In genomic region chr1:197924516-197925123, GRCh38 we compare ENCODE assay signal across 9 cellular contexts. TPM values are rescaled to one million over a fixed set of nuclear protein-coding genes. Genes with fewer than 3 reads are reported as not detected.
A peak's percentile ranks its signal among the peaks of the same experiment; 100 is the strongest.
DNase-seq lines count a peak whose midpoint lies in the region; ATAC-seq and TF ChIP-seq lines count a peak whose summit lies in the region.
"Had no signal": no experiment of that assay in that cellular context is flagged by ENCODE, and none has a peak within 500 bp of the region (broad histone marks: within the 10 kb centered on the region; RNA-seq: fewer than 3 reads in every experiment).

No MANE protein-coding gene starts in this region.

- no peak overlapping the region for H4K8ac ChIP-seq in H9 (replicated peaks; ENCODE audit: insufficient read length, low read depth, low read length)

- H3K4ac ChIP-seq in H9 (ENCODE audit: low read depth, low read length), result no peak overlapping the region

- H2AK5ac ChIP-seq in H9 (ENCODE audit: insufficient read length, low read length), result no peak overlapping the region

- no peak overlapping the region for H2BK5ac ChIP-seq in H9 (ENCODE audit: insufficient read length, low read length)

- no peak overlapping the region for H3K56ac ChIP-seq in H9 (ENCODE audit: insufficient read length, low read depth, low read length)

- H3K4me1 Mint-ChIP-seq in activated T-cell treated with anti-CD3 and anti-CD28 coated beads, Interleukin-2, amount 50 U/mL, for 72 hours (ENCODE audit: low read depth), result peaks cover 33% of the 10 kb centered on the region
- peaks cover 29 to 36% of the 10 kb centered on the region in 2 experiments for H3K4me1 Mint-ChIP-seq in H9

- H2BK120ac ChIP-seq in H9 (ENCODE audit: low read depth, low read length, poor library complexity, severe bottlenecking), result no peak overlapping the region

- peaks cover 11% of the 10 kb centered on the region for H3K23me2 ChIP-seq in H9 (ENCODE audit: insufficient read length, low read depth, low read length, poor library complexity, severe bottlenecking)

- H3K27me3 ChIP-seq in H9 (ENCODE audit: insufficient read depth, low read length), result peaks cover 28% of the 10 kb centered on the region

- DNase-seq in activated T-cell treated with anti-CD3 and anti-CD28 coated beads, Interleukin-2, amount 50 U/mL, for 72 hours, result no peak
- DNase-seq in activated T-cell treated with anti-CD3 and anti-CD28 coated beads, Interleukin-2, amount 50 U/mL, for 1 hour, result no peak
- DNase-seq in H9 (no peak), LNCaP clone FGC (ENCODE audit: low read depth) (no peak), SKM-1 treated with dmso at 0.1 percent for 144 hours (lab: John Stamatoyannopoulos, UW; ENCODE audit: unreplicated experiment) (peak; percentile 83), fibroblast of the aortic adventitia (ENCODE audit: low read depth) (peak; percentile 57), retina (peak; percentile 32)

- no peak overlapping the region for H3K9ac ChIP-seq in H9 (ENCODE audit: extremely low read depth, insufficient read length, low read length)

- H3K4me3 ChIP-seq in LNCaP clone FGC (ENCODE audit: low read depth, low read length) (no peak overlapping the region), fibroblast of the aortic adventitia (ENCODE audit: low read depth, low read length) (no peak overlapping the region)

- H3K23ac ChIP-seq in H9 (ENCODE audit: insufficient read length, low read depth, low read length), result no peak overlapping the region

- H2BK12ac ChIP-seq in H9 (ENCODE audit: insufficient read length, low read depth, low read length), result no peak overlapping the region

- H3K27me3 Mint-ChIP-seq in activated T-cell treated with anti-CD3 and anti-CD28 coated beads, Interleukin-2, amount 50 U/mL, for 72 hours (ENCODE audit: low read depth), result peaks cover 87% of the 10 kb centered on the region
- H3K27me3 Mint-ChIP-seq in H9 (ENCODE audit: low read depth), result peaks cover 82% of the 10 kb centered on the region

- H3K18ac ChIP-seq in H9 (ENCODE audit: insufficient read length, low read depth, low read length), result no peak overlapping the region

- H3K4me2 ChIP-seq in H9 (ENCODE audit: insufficient read depth, insufficient read length, low read length), result no peak overlapping the region

- TF ChIP-seq CTCF in H9 (conservative IDR thresholded peaks at IDR 0.05) (peak; percentile 85), LNCaP clone FGC (IDR thresholded peaks at IDR 0.05; ENCODE audit: control insufficient read depth, extremely low read depth, insufficient read depth) (peak; percentile 72), fibroblast of the aortic adventitia (IDR thresholded peaks at IDR 0.05; ENCODE audit: insufficient read depth, low read length) (peak; percentile 60)

- no peak overlapping the region for H4K5ac ChIP-seq in H9 (ENCODE audit: insufficient read length, low read depth, low read length)

- no peak overlapping the region for H4K91ac ChIP-seq in H9 (ENCODE audit: insufficient read length, low read depth, low read length)

- H2BK15ac ChIP-seq in H9 (ENCODE audit: low read depth, low read length), result no peak overlapping the region

- no peak overlapping the region for H3K27ac Mint-ChIP-seq in activated T-cell treated with anti-CD3 and anti-CD28 coated beads, Interleukin-2, amount 50 U/mL, for 72 hours
- peak overlapping the region in 1 of 3 experiments; percentile 52; a peak in 1 of 7 replicates for H3K27ac Mint-ChIP-seq in H9

- no peaks in the 10 kb centered on the region for H3K9me3 Mint-ChIP-seq in activated T-cell treated with anti-CD3 and anti-CD28 coated beads, Interleukin-2, amount 50 U/mL, for 72 hours
- H3K9me3 Mint-ChIP-seq in H9, result peaks cover 0 to 2% of the 10 kb centered on the region in 2 experiments; a peak in 2 of 5 replicates

- no peaks in the 10 kb centered on the region for H3K4me1 ChIP-seq in H9 (ENCODE audit: insufficient read depth, low read length)

- no peaks in the 10 kb centered on the region for H3K36me3 Mint-ChIP-seq in activated T-cell treated with anti-CD3 and anti-CD28 coated beads, Interleukin-2, amount 50 U/mL, for 72 hours (ENCODE audit: insufficient read depth in 2 of 2)
- no peaks in the 10 kb centered on the region for H3K36me3 Mint-ChIP-seq in H9 (ENCODE audit: insufficient read depth in 1 of 3, low read depth in 3 of 3)

- WGBS in H9 (ENCODE audit: extremely low coverage, insufficient read length, low lambda C conversion rate), result no CpG with 5 or more reads among the region's 4 CpGs

- no peak overlapping the region for H2AFZ ChIP-seq in H9 (ENCODE audit: low read length)

- H3K79me1 ChIP-seq in H9 (ENCODE audit: insufficient read depth, low read depth, low read length, poor library complexity, severe bottlenecking), result no peaks in the 10 kb centered on the region

- no peaks in the 10 kb centered on the region for H3K9me3 ChIP-seq in H9 (ENCODE audit: control insufficient read depth, low read depth, low read length)

- H3K27ac ChIP-seq in H9 (ENCODE audit: insufficient read length, low read depth, low read length), result no peak overlapping the region

- no peaks in the 10 kb centered on the region for H4K20me1 ChIP-seq in H9 (ENCODE audit: control insufficient read depth, insufficient read depth, insufficient read length)

- H3K4me3 Mint-ChIP-seq in activated T-cell treated with anti-CD3 and anti-CD28 coated beads, Interleukin-2, amount 50 U/mL, for 72 hours, result no peak overlapping the region
- H3K4me3 Mint-ChIP-seq in H9, result no peak overlapping the region

- H3K79me2 ChIP-seq in H9 (ENCODE audit: insufficient read depth, low read length), result no peaks in the 10 kb centered on the region

- peak; percentile 39 to 58 for ATAC-seq in activated T-cell treated with anti-CD3 and anti-CD28 coated beads, Interleukin-2, amount 50 U/mL, for 72 hours (replicated peaks in 1 of 2)
- ATAC-seq in GM19452 (IDR thresholded peaks at IDR 0.05; ENCODE audit: unreplicated experiment), result no peak

- no peak overlapping the region for H3K14ac ChIP-seq in H9 (ENCODE audit: insufficient read depth, low read length)

- no peak overlapping the region for H3T11ph ChIP-seq in H9 (ENCODE audit: low read length)

- H2BK20ac ChIP-seq in H9 (ENCODE audit: low read depth, low read length, poor library complexity, severe bottlenecking), result no peak overlapping the region

RNA-seq across cellular contexts. Expression of gene LHX9, which starts 7.4 kb away (rescaled TPM):
- under 1 TPM in 1 of 2 donors, not detected in 1; 0.02 TPM for total RNA-seq in activated T-cell treated with anti-CD3 and anti-CD28 coated beads, Interleukin-2, amount 50 U/mL, for 72 hours
- total RNA-seq in H9 (2021) (not detected in 2 replicates), fibroblast of the aortic adventitia (ENCODE audit: low replicate concordance) (0.08 TPM in 1 of 2 replicates, not detected in the other)
- total RNA-seq: glomerular endothelial cell had no signal

RNA-seq across cellular contexts. Expression of gene C1orf53, which starts 22.2 kb away (rescaled TPM):
- total RNA-seq in activated T-cell treated with anti-CD3 and anti-CD28 coated beads, Interleukin-2, amount 50 U/mL, for 72 hours, result not detected
- total RNA-seq in H9 (2021) (0.99 and 1.4 TPM in 2 replicates), fibroblast of the aortic adventitia (ENCODE audit: low replicate concordance) (0.98 and 4.5 TPM in 2 replicates)

Comparison
In these comparisons a context has a peak if more than half of its experiments do, and no peak if none do; other contexts are left out.
1. DNase-seq: peak in SKM-1 treated with dmso at 0.1 percent for 144 hours (single experiment), fibroblast of the aortic adventitia (single experiment) and retina (single experiment); none in activated T-cell treated with anti-CD3 and anti-CD28 coated beads, Interleukin-2, amount 50 U/mL, for 72 hours (0 of 2), activated T-cell treated with anti-CD3 and anti-CD28 coated beads, Interleukin-2, amount 50 U/mL, for 1 hour (single experiment), H9 (single experiment) and LNCaP clone FGC (single experiment).
2. Peak in every context shown above with its lines, with median percentiles within 50 percentile points of each other: CTCF ChIP-seq.